ENCODE assay signal across 11 cellular contexts in the genomic region with DNA sequence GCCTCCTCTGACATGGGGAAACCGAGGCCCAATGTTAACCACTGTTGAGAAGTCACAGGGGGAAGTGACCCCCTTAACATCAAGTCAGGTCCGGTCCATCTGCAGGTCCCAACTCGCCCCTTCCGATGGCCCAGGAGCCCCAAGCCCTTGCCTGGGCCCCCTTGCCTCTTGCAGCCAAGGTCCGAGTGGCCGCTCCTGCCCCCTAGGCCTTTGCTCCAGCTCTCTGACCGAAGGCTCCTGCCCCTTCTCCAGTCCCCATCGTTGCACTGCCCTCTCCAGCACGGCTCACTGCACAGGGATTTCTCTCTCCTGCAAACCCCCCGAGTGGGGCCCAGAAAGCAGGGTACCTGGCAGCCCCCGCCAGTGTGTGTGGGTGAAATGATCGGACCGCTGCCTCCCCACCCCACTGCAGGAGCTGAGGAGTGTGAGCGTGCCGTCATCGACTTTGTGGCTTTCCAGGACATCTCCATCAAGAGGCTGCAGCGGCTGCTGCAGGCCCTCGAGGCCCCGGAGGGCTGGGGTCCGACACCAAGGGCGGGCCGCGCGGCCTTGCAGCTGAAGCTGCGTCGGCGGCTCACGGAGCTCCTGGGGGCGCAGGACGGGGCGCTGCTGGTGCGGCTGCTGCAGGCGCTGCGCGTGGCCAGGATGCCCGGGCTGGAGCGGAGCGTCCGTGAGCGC. TPM values are rescaled to one million over a fixed set of nuclear protein-coding genes. Genes with fewer than 3 reads are reported as not detected.
DNase-seq lines count a peak whose midpoint lies in the region; ATAC-seq and TF ChIP-seq lines count a peak whose summit lies in the region.
"Had no signal": no experiment of that assay in that cellular context is flagged by ENCODE, and none has a peak within 500 bp of the region (broad histone marks: within the 10 kb centered on the region; RNA-seq: fewer than 3 reads in every experiment).

No MANE protein-coding gene starts in this region.

- intact Hi-C loops in posterior vena cava (cut with DNase I), result no loop called here

- TF ChIP-seq CTCF in brain microvascular endothelial cell (IDR thresholded peaks at IDR 0.05; ENCODE audit: low read depth, low read length, missing control alignments), result no peak

- H3K27ac ChIP-seq in brain microvascular endothelial cell, result peak overlapping the region; percentile 90

- TF ChIP-seq POLR2A in GM19193 (IDR thresholded peaks at IDR 0.05; ENCODE audit: extremely low read depth, insufficient read depth, insufficient read length), result peak; percentile 29

- no peaks in the 10 kb centered on the region for H3K27me3 ChIP-seq in brain microvascular endothelial cell (replicated peaks)
- H3K27me3 ChIP-seq: pancreas had no signal

- in situ Hi-C loops in brain microvascular endothelial cell (cut with HindIII; ENCODE audit: low pct_ligation_motif_present, low sequenced_read_pairs), result loop anchor here (25.0 kb wide), 1 partner anchor 111 kb away; no protein-coding TSS in a partner anchor

- DNase-seq in brain microvascular endothelial cell (no peak), posterior vena cava (ENCODE audit: low spot score) (peak; percentile 74), activated gamma-delta T cell treated with Interleukin-2 at 50 U/mL for 16 hours (no peak), DMS153 treated with DMSO at 0.1 percent for 48 hours (lab: John Stamatoyannopoulos, UW; ENCODE audit: unreplicated experiment) (no peak)
- DNase-seq: cerebellar nuclear complex, GF-D8, NCI-H1092, OCI-M1 had no signal

- peaks cover 3% of the 10 kb centered on the region for H3K36me3 ChIP-seq in brain microvascular endothelial cell (replicated peaks)
- H3K36me3 ChIP-seq: pancreas had no signal

- peak overlapping the region; percentile 63 for H3K4me3 ChIP-seq in brain microvascular endothelial cell (ENCODE audit: low read depth, low read length)
- H3K4me3 ChIP-seq: pancreas had no signal

- ATAC-seq in HG03196 (IDR thresholded peaks at IDR 0.05; ENCODE audit: unreplicated experiment), result no peak

RNA-seq across cellular contexts. Expression of gene TNFRSF6B, which starts 1.6 kb away (rescaled TPM):
- 1 to 10 TPM; 5.4 to 7.0 TPM for total RNA-seq in posterior vena cava

RNA-seq across cellular contexts. Expression of gene ARFRP1, which starts 9.8 kb away (rescaled TPM):
- 10 to 100 TPM; 35.7 to 38.1 TPM for total RNA-seq in posterior vena cava

RNA-seq across cellular contexts. Expression of gene ZGPAT, which starts 9.8 kb away (rescaled TPM):
- total RNA-seq in posterior vena cava, result 10 to 100 TPM; 15.1 to 15.2 TPM

RNA-seq across cellular contexts. Expression of gene LIME1, which starts 38.5 kb away (rescaled TPM):
- 1 to 10 TPM; 4.2 to 4.9 TPM for total RNA-seq in posterior vena cava

RNA-seq across cellular contexts. Expression of gene RTEL1, which starts 39.9 kb away (rescaled TPM):
- 10 to 100 TPM; 28.3 to 28.7 TPM for total RNA-seq in posterior vena cava
